17 cellular contexts compared by ENCODE assay signal in genomic region chr6:149014631-149015171, GRCh38.
DNase-seq lines count a peak whose midpoint lies in the region; ATAC-seq and TF ChIP-seq lines count a peak whose summit lies in the region.
"Had no signal": no experiment of that assay in that cellular context is flagged by ENCODE, and none has a peak within 500 bp of the region (broad histone marks: within the 10 kb centered on the region; RNA-seq: fewer than 3 reads in every experiment).

No MANE protein-coding gene starts in this region.

- DNase-seq in AG04450 (ENCODE audit: low read depth, low spot score), result no peak
- DNase-seq in MG63, result peak; percentile 72
- DNase-seq in central memory CD8-positive, alpha-beta T cell (ENCODE audit: low spot score in 2 of 2), result no peak
- peak; percentile 74 for DNase-seq in iPS-NIHi7 (ENCODE audit: extremely low spot score)
- no peak for DNase-seq in ACHN
- no peak for DNase-seq in substantia nigra (lab: John Stamatoyannopoulos, UW)
- DNase-seq: activated CD8-positive, alpha-beta memory T cell treated with anti-CD3 and anti-CD28 coated beads, Interleukin-2, amount 50 U/mL, for 4 hours; activated naive CD8-positive, alpha-beta T cell treated with anti-CD3 and anti-CD28 coated beads for 36 hours; COR-L47; mucosa of descending colon; NCI-H1436; NCI-H526 treated with DMSO at 0.1 percent for 48 hours; SIG-M5; transverse colon had no signal

- no peaks in the 10 kb centered on the region for H3K27me3 Mint-ChIP-seq in central memory CD8-positive, alpha-beta T cell
- H3K27me3 Mint-ChIP-seq: activated naive CD8-positive, alpha-beta T cell treated with anti-CD3 and anti-CD28 coated beads for 36 hours had no signal

- no peak overlapping the region for H3K4me3 Mint-ChIP-seq in central memory CD8-positive, alpha-beta T cell
- H3K4me3 Mint-ChIP-seq: activated naive CD8-positive, alpha-beta T cell treated with anti-CD3 and anti-CD28 coated beads for 36 hours had no signal

- H3K4me3 ChIP-seq in AG04450 (ENCODE audit: low read depth, low read length) (no peak overlapping the region), MG63 (no peak overlapping the region)
- H3K4me3 ChIP-seq: A549, mucosa of descending colon, transverse colon had no signal

- TF ChIP-seq CTCF in AG04450 (IDR thresholded peaks at IDR 0.05; ENCODE audit: low read depth, low read length), result no peak

- peaks cover 6% of the 10 kb centered on the region for H3K4me1 Mint-ChIP-seq in central memory CD8-positive, alpha-beta T cell
- H3K4me1 Mint-ChIP-seq: activated naive CD8-positive, alpha-beta T cell treated with anti-CD3 and anti-CD28 coated beads for 36 hours had no signal

- peaks cover 13% of the 10 kb centered on the region for H3K36me3 Mint-ChIP-seq in central memory CD8-positive, alpha-beta T cell (ENCODE audit: insufficient read depth)
- H3K36me3 Mint-ChIP-seq: activated naive CD8-positive, alpha-beta T cell treated with anti-CD3 and anti-CD28 coated beads for 36 hours had no signal

- in situ Hi-C loops in ACHN (cut with HindIII; ENCODE audit: low pct_ligation_motif_present, low pct_unique_long_range_greater_than_20kb, low sequenced_read_pairs), result no loop called here

- H3K27ac ChIP-seq in AG04450 (ENCODE audit: low read depth, low read length) (peak overlapping the region; percentile 90), substantia nigra (ENCODE audit: low read depth, low read length, poor library complexity, severe bottlenecking) (no peak overlapping the region)
- H3K27ac ChIP-seq: transverse colon had no signal

- no peaks in the 10 kb centered on the region for H3K9me3 Mint-ChIP-seq in central memory CD8-positive, alpha-beta T cell
- H3K9me3 Mint-ChIP-seq: activated naive CD8-positive, alpha-beta T cell treated with anti-CD3 and anti-CD28 coated beads for 36 hours had no signal

- H3K9me3 ChIP-seq in AG04450 (ENCODE audit: control insufficient read depth, insufficient read depth, low read length) (no peaks in the 10 kb centered on the region; the same call in 1 of the 2 replicates), MG63 (no peaks in the 10 kb centered on the region)
- H3K9me3 ChIP-seq: A549, mucosa of descending colon, transverse colon had no signal

- no peaks in the 10 kb centered on the region for H3K27me3 ChIP-seq in AG04450 (ENCODE audit: control insufficient read depth, insufficient read depth, low read length)
- H3K27me3 ChIP-seq in MG63, result no peaks in the 10 kb centered on the region
- H3K27me3 ChIP-seq: transverse colon had no signal

- CTCF ChIA-PET in AG04450 (lab: Charles Lee), result interaction anchor here (1.3 to 1.7 kb wide), 2 partner anchors 41 to 502 kb away, joined by 4 read pairs; no protein-coding TSS in a partner anchor

- peak overlapping the region; percentile 50 for H3K27ac Mint-ChIP-seq in central memory CD8-positive, alpha-beta T cell (ENCODE audit: low read depth)
- H3K27ac Mint-ChIP-seq: activated naive CD8-positive, alpha-beta T cell treated with anti-CD3 and anti-CD28 coated beads for 36 hours had no signal

- POLR2A ChIA-PET in AG04450 (lab: Yijun Ruan, JAX), result no interaction called here

- H3K36me3 ChIP-seq in MG63, result no peaks in the 10 kb centered on the region; the same call in none of the 2 replicates
- H3K36me3 ChIP-seq: transverse colon had no signal

- ATAC-seq in central memory CD8-positive, alpha-beta T cell (replicated peaks; ENCODE audit: extremely low read depth, poor library complexity, severe bottlenecking), result no peak
- no peak for ATAC-seq in GM19328 (IDR thresholded peaks at IDR 0.05; ENCODE audit: unreplicated experiment)
- ATAC-seq in GM19023 (IDR thresholded peaks at IDR 0.05; ENCODE audit: unreplicated experiment), result no peak
- ATAC-seq: mucosa of descending colon had no signal

Comparison
In these comparisons a context has a peak if more than half of its experiments do, and no peak if none do; other contexts are left out.
1. DNase-seq: peak in MG63 (single experiment) and iPS-NIHi7 (single experiment); none in AG04450 (single experiment), central memory CD8-positive, alpha-beta T cell (0 of 2), ACHN (single experiment) and substantia nigra (0 of 49).